Comparison of ENCODE assay signal across 17 cellular contexts in genomic region chr9:15834541-15834940, GRCh38.
DNase-seq lines count a peak whose midpoint lies in the region; ATAC-seq and TF ChIP-seq lines count a peak whose summit lies in the region.
"Had no signal": no experiment of that assay in that cellular context is flagged by ENCODE, and none has a peak within 500 bp of the region (broad histone marks: within the 10 kb centered on the region; RNA-seq: fewer than 3 reads in every experiment).

No MANE protein-coding gene starts in this region.

- H2AFZ ChIP-seq in GM23248: no peak overlapping the region

- intact Hi-C loops in body of pancreas (cut with DNase I): no loop called here

- H3K4me1 Mint-ChIP-seq in activated CD8-positive, alpha-beta memory T cell treated with anti-CD3 and anti-CD28 coated beads, Interleukin-2, amount 10 ng/mL, durations not matched to agents 7 days and 5 days: no peaks in the 10 kb centered on the region
- H3K4me1 Mint-ChIP-seq: activated naive CD4-positive, alpha-beta T cell treated with anti-CD3 and anti-CD28 coated beads, Interleukin-2, amount 10 ng/mL, durations not matched to agents 7 days and 5 days had no signal

- no peaks in the 10 kb centered on the region for H3K27me3 ChIP-seq in body of pancreas
- H3K27me3 ChIP-seq in GM23248 (replicated peaks; ENCODE audit: insufficient read depth): no peaks in the 10 kb centered on the region
- H3K27me3 ChIP-seq: uterus had no signal

- WGBS in body of pancreas, 2 donors: 30 to 33% methylated on average over 2 of the region's 2 CpGs
- 64 to 70% methylated on average over 2 of the region's 2 CpGs for WGBS in GM23248 (ENCODE audit: low coverage in 1 of 2, low lambda C conversion rate in 2 of 2, missing lambda C conversion rate in 2 of 2), 2 experiments

- H3K9me2 ChIP-seq in GM23248 (ENCODE audit: insufficient read depth): no peaks in the 10 kb centered on the region

- DNase-seq in SHP77 (lab: John Stamatoyannopoulos, UW) (peak; percentile 26 to 28), SHP77 treated with DMSO at 0.1 percent for 48 hours (lab: John Stamatoyannopoulos, UW) (no peak), NCI-H2227 treated with DMSO at 0.1 percent for 48 hours (lab: John Stamatoyannopoulos, UW) (peak; percentile 11), body of pancreas (peak; percentile 4 to 33 (median 19)), substantia nigra (lab: John Stamatoyannopoulos, UW) (no peak), DMS114 treated with DMSO at 0.1 percent for 48 hours (lab: John Stamatoyannopoulos, UW; ENCODE audit: unreplicated experiment) (no peak), GM23248 (no peak)
- no peak for DNase-seq in activated CD8-positive, alpha-beta memory T cell treated with anti-CD3 and anti-CD28 coated beads, Interleukin-2, amount 10 ng/mL, durations not matched to agents 7 days and 5 days
- DNase-seq: activated CD8-positive, alpha-beta memory T cell treated with anti-CD3 and anti-CD28 coated beads for 24 hours; activated naive CD4-positive, alpha-beta T cell treated with anti-CD3 and anti-CD28 coated beads, Interleukin-2, amount 10 ng/mL, durations not matched to agents 7 days and 5 days; cerebellar nuclear complex; GF-D8; Kasumi-1; posterior cingulate gyrus; T-helper 9 cell; uterus had no signal

- H3K4me1 ChIP-seq in body of pancreas (no peaks in the 10 kb centered on the region), GM23248 (ENCODE audit: insufficient read depth) (no peaks in the 10 kb centered on the region)
- H3K4me1 ChIP-seq: uterus had no signal

- TF ChIP-seq POLR2A in body of pancreas (IDR thresholded peaks at IDR 0.05): no peak

- no peak overlapping the region for H3K27ac Mint-ChIP-seq in activated CD8-positive, alpha-beta memory T cell treated with anti-CD3 and anti-CD28 coated beads, Interleukin-2, amount 10 ng/mL, durations not matched to agents 7 days and 5 days
- H3K27ac Mint-ChIP-seq: activated naive CD4-positive, alpha-beta T cell treated with anti-CD3 and anti-CD28 coated beads, Interleukin-2, amount 10 ng/mL, durations not matched to agents 7 days and 5 days had no signal

- CTCF ChIA-PET in activated CD8-positive, alpha-beta memory T cell treated with anti-CD3 and anti-CD28 coated beads, Interleukin-2, amount 10 ng/mL, durations not matched to agents 7 days and 5 days (lab: Charles Lee): no interaction called here

- in situ Hi-C loops in GM23248 (cut with MboI): loop anchor here (25.0 kb wide), 1 partner anchor 1628 kb away; no protein-coding TSS in a partner anchor

- H3K9me3 ChIP-seq in body of pancreas (no peaks in the 10 kb centered on the region), GM23248 (ENCODE audit: low read depth) (no peaks in the 10 kb centered on the region)
- H3K9me3 ChIP-seq: uterus had no signal

- H3K36me3 ChIP-seq in body of pancreas (replicated peaks in 1 of 2; ENCODE audit: insufficient read depth in 1 of 2, low read depth in 2 of 2): no peaks in the 10 kb centered on the region
- no peaks in the 10 kb centered on the region for H3K36me3 ChIP-seq in GM23248 (ENCODE audit: low read depth)
- H3K36me3 ChIP-seq: uterus had no signal

- H3K4me3 ChIP-seq in body of pancreas (no peak overlapping the region), GM23248 (no peak overlapping the region)
- H3K4me3 ChIP-seq: uterus had no signal

- no peak for ATAC-seq in body of pancreas
- no peak for ATAC-seq in activated CD8-positive, alpha-beta memory T cell treated with anti-CD3 and anti-CD28 coated beads, Interleukin-2, amount 10 ng/mL, durations not matched to agents 7 days and 5 days
- ATAC-seq: esophagus mucosa had no signal

- H4K20me1 ChIP-seq in GM23248 (ENCODE audit: insufficient read depth): no peaks in the 10 kb centered on the region

- H3K79me2 ChIP-seq in GM23248 (ENCODE audit: insufficient read depth): no peaks in the 10 kb centered on the region

- H3K4me3 Mint-ChIP-seq in activated CD8-positive, alpha-beta memory T cell treated with anti-CD3 and anti-CD28 coated beads, Interleukin-2, amount 10 ng/mL, durations not matched to agents 7 days and 5 days: no peak overlapping the region
- H3K4me3 Mint-ChIP-seq: activated naive CD4-positive, alpha-beta T cell treated with anti-CD3 and anti-CD28 coated beads, Interleukin-2, amount 10 ng/mL, durations not matched to agents 7 days and 5 days had no signal

- no peak overlapping the region for H3K9ac ChIP-seq in GM23248

- H3K27ac ChIP-seq in body of pancreas: peak overlapping the region in 1 of 4 donors; percentile 29
- no peak overlapping the region for H3K27ac ChIP-seq in substantia nigra (ENCODE audit: low read depth, low read length, poor library complexity, severe bottlenecking)
- H3K27ac ChIP-seq in GM23248: no peak overlapping the region
- H3K27ac ChIP-seq: uterus had no signal

- TF ChIP-seq CTCF in body of pancreas (IDR thresholded peaks at IDR 0.05): no peak

- H3F3A ChIP-seq in GM23248 (ENCODE audit: insufficient read depth): no peaks in the 10 kb centered on the region

- no peaks in the 10 kb centered on the region for H3K27me3 Mint-ChIP-seq in activated CD8-positive, alpha-beta memory T cell treated with anti-CD3 and anti-CD28 coated beads, Interleukin-2, amount 10 ng/mL, durations not matched to agents 7 days and 5 days
- H3K27me3 Mint-ChIP-seq: activated naive CD4-positive, alpha-beta T cell treated with anti-CD3 and anti-CD28 coated beads, Interleukin-2, amount 10 ng/mL, durations not matched to agents 7 days and 5 days had no signal

- H3K36me3 Mint-ChIP-seq in activated CD8-positive, alpha-beta memory T cell treated with anti-CD3 and anti-CD28 coated beads, Interleukin-2, amount 10 ng/mL, durations not matched to agents 7 days and 5 days: no peaks in the 10 kb centered on the region
- H3K36me3 Mint-ChIP-seq: activated naive CD4-positive, alpha-beta T cell treated with anti-CD3 and anti-CD28 coated beads, Interleukin-2, amount 10 ng/mL, durations not matched to agents 7 days and 5 days had no signal

- no peak overlapping the region for H3K4me2 ChIP-seq in GM23248 (ENCODE audit: unreplicated experiment)

- H3K9me3 Mint-ChIP-seq in activated CD8-positive, alpha-beta memory T cell treated with anti-CD3 and anti-CD28 coated beads, Interleukin-2, amount 10 ng/mL, durations not matched to agents 7 days and 5 days (ENCODE audit: low read depth): no peaks in the 10 kb centered on the region
- H3K9me3 Mint-ChIP-seq: activated naive CD4-positive, alpha-beta T cell treated with anti-CD3 and anti-CD28 coated beads, Interleukin-2, amount 10 ng/mL, durations not matched to agents 7 days and 5 days had no signal

Comparison
In these comparisons a context has a peak if more than half of its experiments do, and no peak if none do; other contexts are left out.
1. DNase-seq: peak in SHP77 (2 of 2), NCI-H2227 treated with DMSO at 0.1 percent for 48 hours (single experiment) and body of pancreas (4 of 4); none in SHP77 treated with DMSO at 0.1 percent for 48 hours (single experiment), substantia nigra (0 of 49), DMS114 treated with DMSO at 0.1 percent for 48 hours (single experiment), activated CD8-positive, alpha-beta memory T cell treated with anti-CD3 and anti-CD28 coated beads, Interleukin-2, amount 10 ng/mL, durations not matched to agents 7 days and 5 days (single experiment) and GM23248 (single experiment).